ENCODE assay signal across 10 cellular contexts in the genomic region with DNA sequence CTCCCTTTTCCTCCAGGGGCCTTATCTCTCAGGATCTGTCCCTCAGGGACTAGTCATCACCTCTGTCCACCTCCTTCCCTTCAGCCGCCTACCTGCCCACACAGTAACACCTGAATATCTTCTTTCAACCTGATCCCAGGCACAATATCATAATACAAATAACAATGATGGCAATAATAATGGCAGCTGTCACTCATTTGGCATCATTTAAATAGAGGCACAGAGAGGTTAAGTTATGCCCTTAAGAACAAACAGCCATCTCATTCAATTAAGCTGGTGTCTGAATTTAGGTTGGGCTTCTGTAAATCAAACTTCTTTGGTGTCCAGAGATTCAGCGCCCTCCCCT. TPM values are rescaled to one million over a fixed set of nuclear protein-coding genes. Genes with fewer than 3 reads are reported as not detected.
DNase-seq lines count a peak whose midpoint lies in the region; ATAC-seq and TF ChIP-seq lines count a peak whose summit lies in the region.
"Had no signal": no experiment of that assay in that cellular context is flagged by ENCODE, and none has a peak within 500 bp of the region (broad histone marks: within the 10 kb centered on the region; RNA-seq: fewer than 3 reads in every experiment).

No MANE protein-coding gene starts in this region.

- intact Hi-C loops in CD4-positive, alpha-beta T cell (cut with DNase I, micrococcal nuclease), result loop anchor here (1.0 to 2.0 kb wide), 3 partner anchors 48 to 106 kb away; a partner anchor contains a TSS
- intact Hi-C loops in PC-9 (cut with micrococcal nuclease; ENCODE audit: unreplicated experiment), result loop anchor here (2.0 to 5.0 kb wide), 2 partner anchors 66 to 159 kb away; a partner anchor contains a TSS

- H3K9me3 Mint-ChIP-seq in CD4-positive, alpha-beta T cell, result no peaks in the 10 kb centered on the region
- no peaks in the 10 kb centered on the region for H3K9me3 Mint-ChIP-seq in endothelial cell (ENCODE audit: unreplicated experiment)

- H3K4me3 Mint-ChIP-seq in CD4-positive, alpha-beta T cell, result peak overlapping the region; percentile 23
- H3K4me3 Mint-ChIP-seq in endothelial cell (ENCODE audit: unreplicated experiment), result peak overlapping the region; percentile 83

- no peaks in the 10 kb centered on the region for H3K27me3 Mint-ChIP-seq in CD4-positive, alpha-beta T cell
- peaks cover 8% of the 10 kb centered on the region for H3K27me3 Mint-ChIP-seq in endothelial cell (ENCODE audit: unreplicated experiment)

- H3K9me2 ChIP-seq in PC-9 (ENCODE audit: insufficient read depth), result no peaks in the 10 kb centered on the region

- H3K36me3 Mint-ChIP-seq in CD4-positive, alpha-beta T cell (ENCODE audit: low read depth), result peaks cover 26% of the 10 kb centered on the region
- peaks cover 15% of the 10 kb centered on the region for H3K36me3 Mint-ChIP-seq in endothelial cell (ENCODE audit: low read depth, unreplicated experiment)

- H3K27me3 ChIP-seq in CD4-positive, alpha-beta T cell (ENCODE audit: control insufficient read depth, insufficient read depth, low read length), result no peaks in the 10 kb centered on the region
- H3K27me3 ChIP-seq in PC-9 (ENCODE audit: insufficient read depth, low read depth) (no peaks in the 10 kb centered on the region), parathyroid adenoma (ENCODE audit: control insufficient read depth, insufficient read depth, low read length) (no peaks in the 10 kb centered on the region)

- H2AFZ ChIP-seq in PC-9, result no peak overlapping the region
- H2AFZ ChIP-seq in parathyroid adenoma, result no peak overlapping the region

- H3K4me1 ChIP-seq in PC-9 (replicated peaks; ENCODE audit: insufficient read depth) (peaks cover 22% of the 10 kb centered on the region), parathyroid adenoma (peaks cover 4% of the 10 kb centered on the region)

- H3K79me2 ChIP-seq in PC-9 (ENCODE audit: low read depth) (no peaks in the 10 kb centered on the region), parathyroid adenoma (no peaks in the 10 kb centered on the region)

- peaks cover 39% of the 10 kb centered on the region for H3K4me1 Mint-ChIP-seq in CD4-positive, alpha-beta T cell (ENCODE audit: low read depth)
- H3K4me1 Mint-ChIP-seq in endothelial cell (ENCODE audit: unreplicated experiment), result peaks cover 29% of the 10 kb centered on the region

- no peaks in the 10 kb centered on the region for H4K20me1 ChIP-seq in PC-9 (ENCODE audit: insufficient read depth)

- TF ChIP-seq CTCF in CD4-positive, alpha-beta T cell (IDR thresholded peaks at IDR 0.05), result no peak
- TF ChIP-seq CTCF in PC-9 (conservative IDR thresholded peaks at IDR 0.05) (no peak), endothelial cell (IDR thresholded peaks at IDR 0.05; ENCODE audit: unreplicated experiment) (no peak), parathyroid adenoma (IDR thresholded peaks at IDR 0.05) (no peak)

- H3K36me3 ChIP-seq in PC-9 (ENCODE audit: low read depth), result no peaks in the 10 kb centered on the region
- no peaks in the 10 kb centered on the region for H3K36me3 ChIP-seq in parathyroid adenoma (ENCODE audit: control insufficient read depth, insufficient read depth, low read length)

- H3K27ac ChIP-seq in CD4-positive, alpha-beta T cell (ENCODE audit: low read depth, low read length), result peak overlapping the region; percentile 1
- H3K27ac ChIP-seq in PC-9 (peak overlapping the region; percentile 88; the same call in 1 of the 2 replicates), parathyroid adenoma (peak overlapping the region; percentile 44)

- no peak for ATAC-seq in CD4-positive, alpha-beta T cell (ENCODE audit: poor library complexity)
- ATAC-seq in GM21528 (IDR thresholded peaks at IDR 0.05; ENCODE audit: low FRiP score, unreplicated experiment), result no peak
- ATAC-seq in HG02798 (IDR thresholded peaks at IDR 0.05; ENCODE audit: poor library complexity, unreplicated experiment), result no peak

- CTCF ChIA-PET in CD4-positive, alpha-beta T cell (lab: Charles Lee), result interaction anchor here (0.6 to 5.2 kb wide), 34 partner anchors 13 to 260 kb away, joined by 3 to 56 read pairs (median 5); a partner anchor contains a TSS
- CTCF ChIA-PET in PC-9 (lab: Charles Lee), result interaction anchor here (0.7 to 3.3 kb wide), 17 partner anchors 9 to 153 kb away, joined by 3 to 37 read pairs (median 4); a partner anchor contains a TSS

- no peak overlapping the region for H3K9ac ChIP-seq in parathyroid adenoma

- no peaks in the 10 kb centered on the region for H3K9me3 ChIP-seq in CD4-positive, alpha-beta T cell (ENCODE audit: control insufficient read depth, low read length)
- H3K9me3 ChIP-seq in PC-9 (ENCODE audit: insufficient read depth, low read depth) (no peaks in the 10 kb centered on the region), parathyroid adenoma (ENCODE audit: control insufficient read depth, low read length) (no peaks in the 10 kb centered on the region)

- H3K27ac Mint-ChIP-seq in CD4-positive, alpha-beta T cell, result peak overlapping the region; percentile 50
- peak overlapping the region; percentile 79 for H3K27ac Mint-ChIP-seq in endothelial cell (ENCODE audit: unreplicated experiment)

- H3K4me3 ChIP-seq in PC-9 (no peak overlapping the region), parathyroid adenoma (ENCODE audit: low read depth, low read length) (no peak overlapping the region)

- no peak for DNase-seq in CD4-positive, alpha-beta T cell
- DNase-seq in PC-9 (no peak), endothelial cell (ENCODE audit: low spot score) (no peak), Kasumi-1 (lab: John Stamatoyannopoulos, UW) (no peak)
- no peak for DNase-seq in central memory CD4-positive, alpha-beta T cell
- DNase-seq: cortex of kidney, NCI-H1417 treated with DMSO at 0.1 percent for 48 hours had no signal

- H3F3A ChIP-seq in PC-9 (ENCODE audit: insufficient read depth, low read depth), result peaks cover 23% of the 10 kb centered on the region

- H3K4me2 ChIP-seq in PC-9, result peak overlapping the region; percentile 65; the same call in 1 of the 2 replicates
- H3K4me2 ChIP-seq in parathyroid adenoma (ENCODE audit: low read length), result no peak overlapping the region

- POLR2A ChIA-PET in CD4-positive, alpha-beta T cell (lab: Charles Lee), result interaction anchor here (0.9 to 2.1 kb wide), 9 partner anchors 12 to 160 kb away, joined by 3 to 11 read pairs (median 5); a partner anchor contains a TSS
- POLR2A ChIA-PET in PC-9 (lab: Charles Lee; ENCODE audit: unreplicated experiment), result interaction anchor here (0.6 to 1.4 kb wide), 6 partner anchors 12 to 230 kb away, joined by 3 to 13 read pairs (median 4); a partner anchor contains a TSS

- no TSS peak for BruUV-seq in PC-9 (replicated peaks; lab: Mats Ljungman, UMichigan)

RNA-seq across cellular contexts. Expression of a gene that starts 47.5 kb away (rescaled TPM):
- 10 to 100 TPM; 20.8 to 22.9 TPM for total RNA-seq in CD4-positive, alpha-beta T cell
- total RNA-seq in PC-9 (2021) (45.9 and 48.8 TPM in 2 replicates), endothelial cell (ENCODE audit: unreplicated experiment) (48.0 TPM)

Comparison
In these comparisons a context has a peak if more than half of its experiments do, and no peak if none do; other contexts are left out.
1. H3K27ac ChIP-seq: peak in every context shown above with its lines; median percentile 88 in PC-9; 44 in parathyroid adenoma; 1 in CD4-positive, alpha-beta T cell.